ENCODE assay signal across 8 cellular contexts in the genomic region with DNA sequence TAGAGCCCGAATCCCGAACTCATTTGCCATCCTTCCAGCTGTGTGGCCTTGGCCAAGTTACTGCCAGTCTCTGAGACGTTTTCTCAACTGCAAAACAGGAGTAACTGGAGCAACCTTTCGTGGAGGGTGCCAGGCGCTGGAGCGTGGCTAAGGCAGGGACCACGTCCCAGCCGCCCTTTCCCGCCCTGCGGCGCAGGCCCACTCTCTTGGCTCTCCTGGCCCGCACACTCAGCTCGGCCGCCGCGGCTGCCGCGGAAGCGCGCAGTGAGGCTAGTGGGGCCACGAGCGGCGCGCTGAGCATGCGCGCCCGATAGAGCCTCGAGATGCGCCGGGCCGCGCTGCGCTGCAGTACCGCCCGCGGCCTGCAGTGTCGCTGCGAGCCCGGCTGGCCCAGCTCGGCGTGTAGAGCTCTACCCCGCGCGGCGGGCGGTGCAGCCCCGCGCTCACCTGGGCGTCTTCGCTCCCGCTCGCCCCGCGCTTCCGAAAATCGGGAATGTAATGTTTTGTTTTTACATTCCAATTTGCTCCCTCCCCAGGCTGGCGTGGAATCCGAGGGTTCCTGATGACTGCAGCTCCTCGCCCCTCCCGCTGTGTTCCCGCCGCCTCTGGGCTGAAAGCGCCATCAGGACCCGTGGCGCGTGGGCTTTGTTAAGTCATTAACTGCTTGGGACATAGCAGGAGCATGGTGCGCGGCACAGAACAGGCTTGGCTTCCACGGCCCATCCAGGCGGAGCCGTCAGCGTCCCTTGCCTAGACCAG. TPM values are rescaled to one million over a fixed set of nuclear protein-coding genes. Genes with fewer than 3 reads are reported as not detected.
DNase-seq lines count a peak whose midpoint lies in the region; ATAC-seq lines count a peak whose summit lies in the region.

No MANE protein-coding gene starts in this region.

- peak; percentile 63 to 81 (median 79) for DNase-seq in CD8-positive, alpha-beta memory T cell
- DNase-seq in HT1080 (ENCODE audit: low read depth) (peak; percentile 7), left colon (peak in 1 of 2 donors; percentile 59), putamen (ENCODE audit: low spot score) (no peak)
- DNase-seq in activated CD4-positive, CD25-positive, alpha-beta regulatory T cell (lab: John Stamatoyannopoulos, UW) = peak; percentile 44 to 60 (median 48)
- DNase-seq in central memory CD8-positive, alpha-beta T cell (ENCODE audit: low spot score in 2 of 2) = peak; percentile 50 to 61
- peak; percentile 70 for DNase-seq in stimulated activated CD4-positive, alpha-beta T cell treated with anti-CD3 and anti-CD28 coated beads, Interleukin-4, amount 100 ng/mL, for 24 hours

- H3K4me3 ChIP-seq in CD8-positive, alpha-beta memory T cell (ENCODE audit: low read length) = peak overlapping the region; percentile 55

- peaks cover 0 to 8% (median 0%) of the 10 kb centered on the region in 5 donors for H3K9me3 Mint-ChIP-seq in CD8-positive, alpha-beta memory T cell
- peaks cover 5% of the 10 kb centered on the region for H3K9me3 Mint-ChIP-seq in central memory CD8-positive, alpha-beta T cell

- intact Hi-C loops in left colon (cut with DNase I, micrococcal nuclease) = no loop called here

- POLR2A ChIA-PET in CD8-positive, alpha-beta memory T cell (lab: Charles Lee) = interaction anchor here (1.5 kb wide), 1 partner anchor 344 kb away, joined by 5 read pairs; a partner anchor contains a TSS

- H3K27ac Mint-ChIP-seq in CD8-positive, alpha-beta memory T cell = peak overlapping the region in 5 of 8 donors; percentile 7 to 88 (median 54)
- no peak overlapping the region for H3K27ac Mint-ChIP-seq in central memory CD8-positive, alpha-beta T cell (ENCODE audit: low read depth)

- no peaks in the 10 kb centered on the region for H3K36me3 ChIP-seq in CD8-positive, alpha-beta memory T cell (ENCODE audit: insufficient read depth, low read length)

- H3K4me1 Mint-ChIP-seq in CD8-positive, alpha-beta memory T cell = peaks cover 29 to 43% (median 39%) of the 10 kb centered on the region in 3 donors
- H3K4me1 Mint-ChIP-seq in central memory CD8-positive, alpha-beta T cell = peaks cover 26% of the 10 kb centered on the region

- H3K4me1 ChIP-seq in CD8-positive, alpha-beta memory T cell (ENCODE audit: insufficient read depth, low read length) = peaks cover 19% of the 10 kb centered on the region

- H3K27me3 ChIP-seq in CD8-positive, alpha-beta memory T cell (ENCODE audit: insufficient read depth, low read length, poor library complexity, severe bottlenecking) = no peaks in the 10 kb centered on the region

- peaks cover 13 to 37% of the 10 kb centered on the region in 2 donors for H3K27me3 Mint-ChIP-seq in CD8-positive, alpha-beta memory T cell
- H3K27me3 Mint-ChIP-seq in central memory CD8-positive, alpha-beta T cell = peaks cover 42% of the 10 kb centered on the region

- ATAC-seq in GM19468 (IDR thresholded peaks at IDR 0.05; ENCODE audit: extremely low read depth, unreplicated experiment) (peak; percentile 89), left colon (peak; percentile 87)
- peak; percentile 70 for ATAC-seq in central memory CD8-positive, alpha-beta T cell (replicated peaks; ENCODE audit: extremely low read depth, poor library complexity, severe bottlenecking)

- H3K4me3 Mint-ChIP-seq in CD8-positive, alpha-beta memory T cell = peak overlapping the region; percentile 73 to 86 (median 82)
- H3K4me3 Mint-ChIP-seq in central memory CD8-positive, alpha-beta T cell = peak overlapping the region; percentile 73

- no peak overlapping the region for H3K27ac ChIP-seq in CD8-positive, alpha-beta memory T cell (ENCODE audit: low read depth, low read length)

- CTCF ChIA-PET in CD8-positive, alpha-beta memory T cell (lab: Charles Lee) = interaction anchor here (0.6 to 3.0 kb wide), 35 partner anchors 8 to 1011 kb away, joined by 3 to 17 read pairs (median 4); a partner anchor contains a TSS

- H3K36me3 Mint-ChIP-seq in CD8-positive, alpha-beta memory T cell = peaks cover 1 to 6% (median 4%) of the 10 kb centered on the region in 3 donors
- peaks cover 10% of the 10 kb centered on the region for H3K36me3 Mint-ChIP-seq in central memory CD8-positive, alpha-beta T cell (ENCODE audit: insufficient read depth)

- no peaks in the 10 kb centered on the region for H3K9me3 ChIP-seq in CD8-positive, alpha-beta memory T cell (ENCODE audit: low read length)

RNA-seq across cellular contexts. Expression of a gene that starts 4.0 kb away (rescaled TPM):
- 10 to 100 TPM; 15.1 to 18.7 TPM for total RNA-seq in CD8-positive, alpha-beta memory T cell
- 7.5 TPM for polyA plus RNA-seq in CD8-positive, alpha-beta memory T cell
- total RNA-seq in HT1080 (2014; rRNA removed; shearing (Covaris generic)) = 0.26 and 0.30 TPM in 2 replicates
- polyA plus RNA-seq in HT1080 (2015; cell fraction: cytosol; rRNA removed) = 1.2 TPM in 2 replicates
- 0.90 and 1.7 TPM in 2 replicates for polyA plus RNA-seq in HT1080 (2015; cell fraction: nucleus; rRNA removed)
- 10 to 100 TPM; 14.5 to 14.7 TPM for total RNA-seq in left colon

Comparison
In these comparisons a context has a peak if more than half of its experiments do, and no peak if none do; other contexts are left out.
1. RNA of a gene that starts 4.0 kb away (total RNA-seq): 15.1 to 18.7 TPM in CD8-positive, alpha-beta memory T cell and 14.5 to 14.7 TPM in left colon; 0.26 to 0.30 TPM in HT1080; every median in the first group is over 10 times any median in the second.
2. Peak in every context shown above with its lines, with median percentiles within 50 percentile points of each other: ATAC-seq.